In genomic region chr18:70046207-70046606, GRCh38 we compare ENCODE assay signal across 1 cellular context.
TF ChIP-seq lines count a peak whose summit lies in the region.

No MANE protein-coding gene starts in this region.

TF ChIP-seq in GM23338, 12 proteins besides CTCF, POLR2A, EP300 and RAD21:
- TF ChIP-seq, protein P1, sequence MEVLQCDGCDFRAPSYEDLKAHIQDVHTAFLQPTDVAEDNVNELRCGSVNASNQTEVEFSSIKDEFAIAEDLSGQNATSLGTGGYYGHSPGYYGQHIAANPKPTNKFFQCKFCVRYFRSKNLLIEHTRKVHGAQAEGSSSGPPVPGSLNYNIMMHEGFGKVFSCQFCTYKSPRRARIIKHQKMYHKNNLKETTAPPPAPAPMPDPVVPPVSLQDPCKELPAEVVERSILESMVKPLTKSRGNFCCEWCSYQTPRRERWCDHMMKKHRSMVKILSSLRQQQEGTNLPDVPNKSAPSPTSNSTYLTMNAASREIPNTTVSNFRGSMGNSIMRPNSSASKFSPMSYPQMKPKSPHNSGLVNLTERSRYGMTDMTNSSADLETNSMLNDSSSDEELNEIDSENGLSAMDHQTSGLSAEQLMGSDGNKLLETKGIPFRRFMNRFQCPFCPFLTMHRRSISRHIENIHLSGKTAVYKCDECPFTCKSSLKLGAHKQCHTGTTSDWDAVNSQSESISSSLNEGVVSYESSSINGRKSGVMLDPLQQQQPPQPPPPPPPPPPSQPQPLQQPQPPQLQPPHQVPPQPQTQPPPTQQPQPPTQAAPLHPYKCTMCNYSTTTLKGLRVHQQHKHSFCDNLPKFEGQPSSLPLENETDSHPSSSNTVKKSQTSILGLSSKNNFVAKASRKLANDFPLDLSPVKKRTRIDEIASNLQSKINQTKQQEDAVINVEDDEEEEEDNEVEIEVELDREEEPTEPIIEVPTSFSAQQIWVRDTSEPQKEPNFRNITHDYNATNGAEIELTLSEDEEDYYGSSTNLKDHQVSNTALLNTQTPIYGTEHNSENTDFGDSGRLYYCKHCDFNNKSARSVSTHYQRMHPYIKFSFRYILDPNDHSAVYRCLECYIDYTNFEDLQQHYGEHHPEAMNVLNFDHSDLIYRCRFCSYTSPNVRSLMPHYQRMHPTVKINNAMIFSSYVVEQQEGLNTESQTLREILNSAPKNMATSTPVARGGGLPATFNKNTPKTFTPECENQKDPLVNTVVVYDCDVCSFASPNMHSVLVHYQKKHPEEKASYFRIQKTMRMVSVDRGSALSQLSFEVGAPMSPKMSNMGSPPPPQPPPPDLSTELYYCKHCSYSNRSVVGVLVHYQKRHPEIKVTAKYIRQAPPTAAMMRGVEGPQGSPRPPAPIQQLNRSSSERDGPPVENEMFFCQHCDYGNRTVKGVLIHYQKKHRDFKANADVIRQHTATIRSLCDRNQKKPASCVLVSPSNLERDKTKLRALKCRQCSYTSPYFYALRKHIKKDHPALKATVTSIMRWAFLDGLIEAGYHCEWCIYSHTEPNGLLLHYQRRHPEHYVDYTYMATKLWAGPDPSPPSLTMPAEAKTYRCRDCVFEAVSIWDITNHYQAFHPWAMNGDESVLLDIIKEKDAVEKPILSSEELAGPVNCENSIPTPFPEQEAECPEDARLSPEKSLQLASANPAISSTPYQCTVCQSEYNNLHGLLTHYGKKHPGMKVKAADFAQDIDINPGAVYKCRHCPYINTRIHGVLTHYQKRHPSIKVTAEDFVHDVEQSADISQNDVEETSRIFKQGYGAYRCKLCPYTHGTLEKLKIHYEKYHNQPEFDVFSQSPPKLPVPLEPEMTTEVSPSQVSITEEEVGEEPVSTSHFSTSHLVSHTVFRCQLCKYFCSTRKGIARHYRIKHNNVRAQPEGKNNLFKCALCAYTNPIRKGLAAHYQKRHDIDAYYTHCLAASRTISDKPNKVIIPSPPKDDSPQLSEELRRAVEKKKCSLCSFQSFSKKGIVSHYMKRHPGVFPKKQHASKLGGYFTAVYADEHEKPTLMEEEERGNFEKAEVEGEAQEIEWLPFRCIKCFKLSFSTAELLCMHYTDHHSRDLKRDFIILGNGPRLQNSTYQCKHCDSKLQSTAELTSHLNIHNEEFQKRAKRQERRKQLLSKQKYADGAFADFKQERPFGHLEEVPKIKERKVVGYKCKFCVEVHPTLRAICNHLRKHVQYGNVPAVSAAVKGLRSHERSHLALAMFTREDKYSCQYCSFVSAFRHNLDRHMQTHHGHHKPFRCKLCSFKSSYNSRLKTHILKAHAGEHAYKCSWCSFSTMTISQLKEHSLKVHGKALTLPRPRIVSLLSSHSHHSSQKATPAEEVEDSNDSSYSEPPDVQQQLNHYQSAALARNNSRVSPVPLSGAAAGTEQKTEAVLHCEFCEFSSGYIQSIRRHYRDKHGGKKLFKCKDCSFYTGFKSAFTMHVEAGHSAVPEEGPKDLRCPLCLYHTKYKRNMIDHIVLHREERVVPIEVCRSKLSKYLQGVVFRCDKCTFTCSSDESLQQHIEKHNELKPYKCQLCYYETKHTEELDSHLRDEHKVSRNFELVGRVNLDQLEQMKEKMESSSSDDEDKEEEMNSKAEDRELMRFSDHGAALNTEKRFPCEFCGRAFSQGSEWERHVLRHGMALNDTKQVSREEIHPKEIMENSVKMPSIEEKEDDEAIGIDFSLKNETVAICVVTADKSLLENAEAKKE (CRISPR knock-in tag; IDR thresholded peaks at IDR 0.05): no peak
- TF ChIP-seq NANOG (IDR thresholded peaks at IDR 0.05; ENCODE audit: borderline replicate concordance) (no peak), JUNB (IDR thresholded peaks at IDR 0.05; ENCODE audit: unreplicated experiment) (no peak)
TF ChIP-seq in GM23338: peak in this region for 0.
